Comparison of ENCODE assay signal across 8 cellular contexts in the genomic region with DNA sequence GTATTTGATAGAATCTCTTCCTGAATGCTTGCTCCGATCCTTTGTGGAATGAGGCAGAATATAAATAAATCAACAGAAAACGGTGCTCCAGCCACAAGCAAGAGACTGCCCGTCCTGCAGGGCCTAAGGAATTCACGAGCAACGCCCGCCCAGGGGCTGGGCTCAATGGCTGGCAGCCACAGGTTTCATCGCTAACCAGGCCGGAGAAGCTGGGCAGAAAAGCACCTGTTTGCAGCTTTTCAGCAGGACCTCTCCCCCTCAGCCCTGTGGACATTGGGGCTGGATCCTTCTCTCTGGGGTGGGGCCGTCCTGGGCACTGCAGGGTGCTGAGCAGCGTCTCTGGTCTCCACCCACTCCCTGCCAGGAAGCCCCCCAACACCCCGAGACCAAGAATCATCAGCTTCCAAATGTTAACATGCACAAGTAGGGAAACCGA.
DNase-seq lines count a peak whose midpoint lies in the region; ATAC-seq and TF ChIP-seq lines count a peak whose summit lies in the region.

No MANE protein-coding gene starts in this region.

- TF ChIP-seq CTCF in RWPE2 (IDR thresholded peaks at IDR 0.05; ENCODE audit: poor library complexity, severe bottlenecking) (no peak), fibroblast of pulmonary artery (IDR thresholded peaks at IDR 0.05; ENCODE audit: low read length, missing control alignments) (no peak)

- H3K36me3 ChIP-seq in RWPE2 (ENCODE audit: low read depth) (no peaks in the 10 kb centered on the region), neuron (ENCODE audit: insufficient read depth, low read length) (no peaks in the 10 kb centered on the region)

- H3K9me3 ChIP-seq in RWPE2 (ENCODE audit: severe bottlenecking), result peaks cover 7% of the 10 kb centered on the region
- H3K9me3 ChIP-seq in neuron (ENCODE audit: low read length), result peaks cover 3% of the 10 kb centered on the region

- H3K27ac ChIP-seq in RWPE2 (ENCODE audit: poor library complexity, severe bottlenecking), result peak overlapping the region; percentile 82

- H3K27me3 ChIP-seq in RWPE2 (ENCODE audit: insufficient read depth, poor library complexity, severe bottlenecking), result no peaks in the 10 kb centered on the region
- no peaks in the 10 kb centered on the region for H3K27me3 ChIP-seq in neuron (ENCODE audit: insufficient read depth, low read length)

- H3K9me3 Mint-ChIP-seq in activated CD8-positive, alpha-beta memory T cell treated with anti-CD3 and anti-CD28 coated beads, Interleukin-2, amount 10 ng/mL, durations not matched to agents 7 days and 5 days (ENCODE audit: low read depth), result peaks cover 6% of the 10 kb centered on the region

- no peak overlapping the region for H3K27ac Mint-ChIP-seq in activated CD8-positive, alpha-beta memory T cell treated with anti-CD3 and anti-CD28 coated beads, Interleukin-2, amount 10 ng/mL, durations not matched to agents 7 days and 5 days

- DNase-seq in AG20443 (ENCODE audit: low spot score), result peak; percentile 76
- DNase-seq in RWPE2 (ENCODE audit: low spot score), result no peak
- DNase-seq in fibroblast of pulmonary artery (ENCODE audit: low read depth), result peak; percentile 65
- DNase-seq in activated CD8-positive, alpha-beta memory T cell treated with anti-CD3 and anti-CD28 coated beads, Interleukin-2, amount 10 ng/mL, durations not matched to agents 7 days and 5 days, result no peak
- DNase-seq in stimulated activated CD4-positive, alpha-beta T cell treated with anti-CD3 and anti-CD28 coated beads, Interleukin-4, amount 100 ng/mL, for 24 hours, result no peak
- DNase-seq in Ammon's horn (ENCODE audit: low spot score), result no peak

- H3K4me3 ChIP-seq in RWPE2 (ENCODE audit: severe bottlenecking) (peak overlapping the region; percentile 26), fibroblast of pulmonary artery (replicated peaks; ENCODE audit: low read depth, low read length) (peak overlapping the region; percentile 51), neuron (ENCODE audit: low read length) (peak overlapping the region; percentile 51)

- peaks cover 4% of the 10 kb centered on the region for H3K36me3 Mint-ChIP-seq in activated CD8-positive, alpha-beta memory T cell treated with anti-CD3 and anti-CD28 coated beads, Interleukin-2, amount 10 ng/mL, durations not matched to agents 7 days and 5 days

- H3K4me1 ChIP-seq in RWPE2 (ENCODE audit: insufficient read depth, poor library complexity, severe bottlenecking) (peaks cover 10% of the 10 kb centered on the region), neuron (ENCODE audit: insufficient read depth, low read length) (peaks cover 11% of the 10 kb centered on the region)

- ATAC-seq in RWPE2 (ENCODE audit: low read depth), result peak; percentile 46; the same call in 2 of the 3 replicates
- no peak for ATAC-seq in activated CD8-positive, alpha-beta memory T cell treated with anti-CD3 and anti-CD28 coated beads, Interleukin-2, amount 10 ng/mL, durations not matched to agents 7 days and 5 days
- ATAC-seq in GM19467 (IDR thresholded peaks at IDR 0.05; ENCODE audit: unreplicated experiment), result no peak

- peak overlapping the region; percentile 96 for H2AFZ ChIP-seq in neuron (ENCODE audit: low read depth, low read length)

- H3K27me3 Mint-ChIP-seq in activated CD8-positive, alpha-beta memory T cell treated with anti-CD3 and anti-CD28 coated beads, Interleukin-2, amount 10 ng/mL, durations not matched to agents 7 days and 5 days, result peaks cover 22% of the 10 kb centered on the region

- H3K4me3 Mint-ChIP-seq in activated CD8-positive, alpha-beta memory T cell treated with anti-CD3 and anti-CD28 coated beads, Interleukin-2, amount 10 ng/mL, durations not matched to agents 7 days and 5 days, result no peak overlapping the region

- CTCF ChIA-PET in activated CD8-positive, alpha-beta memory T cell treated with anti-CD3 and anti-CD28 coated beads, Interleukin-2, amount 10 ng/mL, durations not matched to agents 7 days and 5 days (lab: Charles Lee), result interaction anchor here (0.7 to 4.3 kb wide), 14 partner anchors 8 to 122 kb away, joined by 3 to 58 read pairs (median 4); partner anchors contain the start of gene GADD45B

- H3K4me1 Mint-ChIP-seq in activated CD8-positive, alpha-beta memory T cell treated with anti-CD3 and anti-CD28 coated beads, Interleukin-2, amount 10 ng/mL, durations not matched to agents 7 days and 5 days, result peaks cover 2% of the 10 kb centered on the region

Comparison
In these comparisons a context has a peak if more than half of its experiments do, and no peak if none do; other contexts are left out.
1. DNase-seq: peak in AG20443 (single experiment) and fibroblast of pulmonary artery (single experiment); none in RWPE2 (single experiment), activated CD8-positive, alpha-beta memory T cell treated with anti-CD3 and anti-CD28 coated beads, Interleukin-2, amount 10 ng/mL, durations not matched to agents 7 days and 5 days (single experiment), stimulated activated CD4-positive, alpha-beta T cell treated with anti-CD3 and anti-CD28 coated beads, Interleukin-4, amount 100 ng/mL, for 24 hours (single experiment) and Ammon's horn (single experiment).
2. Peak in every context shown above with its lines, with median percentiles within 50 percentile points of each other: H3K4me3 ChIP-seq.